ENCODE assay signal across 1 cellular context in the genomic region with DNA sequence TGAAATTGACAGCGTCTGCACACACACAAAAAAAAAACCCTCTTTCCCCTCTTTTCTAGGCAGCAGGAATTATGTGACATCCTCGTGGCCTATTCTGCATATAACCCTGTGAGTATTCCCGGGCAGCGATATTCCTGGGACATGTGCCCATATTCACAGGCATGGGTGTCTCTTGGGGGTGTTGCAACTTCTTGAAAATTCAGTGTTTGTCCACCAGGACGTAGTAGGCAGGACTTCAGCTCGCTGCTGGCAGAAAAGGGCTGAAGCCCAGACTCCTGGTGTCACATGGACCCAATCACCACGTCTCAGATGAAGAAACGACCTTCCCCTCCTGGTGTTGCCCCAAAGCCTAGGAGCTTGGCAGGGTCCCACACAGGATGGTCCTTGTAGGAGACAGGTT. TPM values are rescaled to one million over a fixed set of nuclear protein-coding genes. Genes with fewer than 3 reads are reported as not detected.
"Had no signal": no experiment of that assay in that cellular context is flagged by ENCODE, and none has a peak within 500 bp of the region (broad histone marks: within the 10 kb centered on the region; RNA-seq: fewer than 3 reads in every experiment).

No MANE protein-coding gene starts in this region.

RNA-seq across cellular contexts. Expression of gene TBC1D26, which starts 8.0 kb away (rescaled TPM):
- total RNA-seq: SJSA1 had no signal
